In the genomic region with DNA sequence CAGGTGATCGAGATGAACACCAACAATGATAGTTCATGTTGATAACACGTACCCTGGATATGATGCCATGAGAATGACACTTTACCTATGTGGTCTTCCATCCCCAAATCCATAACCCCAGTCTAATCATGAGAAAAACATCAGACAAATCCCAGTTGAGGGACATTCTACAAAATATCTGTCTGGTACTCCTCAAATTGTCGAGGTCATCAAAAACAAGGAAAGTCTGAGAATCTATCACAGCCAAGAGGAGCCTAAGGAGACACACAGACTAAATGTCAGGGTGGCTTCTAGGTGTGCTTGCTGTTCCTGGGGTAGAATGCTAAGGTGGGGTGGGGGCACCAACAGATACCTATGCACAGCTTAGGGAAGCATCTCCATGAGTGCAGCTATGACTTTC, we compare ENCODE assay signal across 24 cellular contexts.
"Had no signal": no experiment of that assay in that cellular context is flagged by ENCODE, and none has a peak within 500 bp of the region (broad histone marks: within the 10 kb centered on the region; RNA-seq: fewer than 3 reads in every experiment).

No MANE protein-coding gene starts in this region.

- H3K27ac ChIP-seq: neutrophil, ovary, parathyroid adenoma, psoas muscle, sigmoid colon, stomach, tibial artery, transverse colon, upper lobe of right lung, uterus had no signal

- DNase-seq: naive thymus-derived CD4-positive, alpha-beta T cell; natural killer cell; nephron progenitor cell; nucleus accumbens; ovary; posterior cingulate gyrus; psoas muscle; right cardiac atrium; sigmoid colon; small intestine; stimulated activated CD4-positive, alpha-beta T cell treated with anti-CD3 and anti-CD28 coated beads, Interleukin-15, amount 100 ng/mL, for 24 hours; stimulated activated CD4-positive, alpha-beta T cell treated with anti-CD3 and anti-CD28 coated beads, Interleukin-2, amount 100 ng/mL, for 24 hours; stimulated activated CD4-positive, alpha-beta T cell treated with anti-CD3 and anti-CD28 coated beads, Interleukin-2, amount 100 ng/mL, for 48 hours; stimulated activated CD4-positive, alpha-beta T cell treated with anti-CD3 and anti-CD28 coated beads, Interleukin-4, amount 100 ng/mL, for 24 hours; stimulated activated naive B cell treated with anti-CD40 and anti-IgM and Interleukin-4, amounts not matched to agents 10 μg/mL and 1 μg/mL and 100 μg/mL, for 72 hours; stimulated activated naive CD4-positive, alpha-beta T cell treated with Interleukin-2 at 50 U/mL for 16 hours; stomach; tibial artery; transverse colon; upper lobe of right lung; uterus had no signal

- H3K9me3 ChIP-seq: neutrophil, ovary, psoas muscle, sigmoid colon, stomach, tibial artery, transverse colon, upper lobe of right lung, uterus had no signal

- H3K79me2 ChIP-seq: parathyroid adenoma had no signal

- H3K4me1 ChIP-seq: uterus had no signal

- H3K27me3 ChIP-seq: ovary, sigmoid colon, stomach, tibial artery, transverse colon, upper lobe of right lung, uterus had no signal

- H3K4me3 ChIP-seq: ovary, psoas muscle, sigmoid colon, stomach, tibial artery, transverse colon, upper lobe of right lung, uterus had no signal

- H3K36me3 ChIP-seq: neutrophil, ovary, sigmoid colon, stomach, tibial artery, transverse colon, upper lobe of right lung, uterus had no signal

- H3K9ac ChIP-seq: parathyroid adenoma had no signal

- H2AFZ ChIP-seq: parathyroid adenoma had no signal

- ATAC-seq: naive thymus-derived CD4-positive, alpha-beta T cell; natural killer cell; psoas muscle; right cardiac atrium; stimulated activated effector memory CD8-positive, alpha-beta T cell treated with anti-CD3 and anti-CD28 coated beads, Interleukin-12 subunit alpha, Interleukin-12 subunit beta, amount 100 ng/mL, for 72 hours; stimulated activated naive B cell treated with anti-CD40 and anti-IgM and Interleukin-4, amounts not matched to agents 10 μg/mL and 1 μg/mL and 100 μg/mL, for 72 hours; upper lobe of right lung had no signal

- FAIRE-seq: small intestine had no signal
